27 cellular contexts compared by ENCODE assay signal in the genomic region with DNA sequence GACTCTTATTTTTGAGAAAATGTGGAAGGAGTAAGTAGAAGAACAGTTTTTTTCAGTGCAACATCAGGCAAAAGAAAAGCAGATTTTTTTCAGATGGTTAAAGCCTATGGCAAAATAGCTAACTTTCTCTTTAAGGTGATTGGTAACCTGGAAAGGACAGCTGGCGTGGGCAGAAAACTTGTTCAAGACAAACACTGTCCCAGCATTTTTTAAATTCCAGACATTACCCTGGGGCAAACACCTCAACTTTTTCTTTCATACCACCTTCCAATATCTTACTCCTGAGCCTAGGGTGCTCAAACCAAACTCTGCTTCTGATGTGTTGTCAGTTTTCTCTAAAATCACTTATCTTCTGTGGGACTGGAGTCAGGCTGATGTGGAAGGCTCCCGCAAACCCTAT. TPM values are rescaled to one million over a fixed set of nuclear protein-coding genes. Genes with fewer than 3 reads are reported as not detected.
DNase-seq lines count a peak whose midpoint lies in the region; ATAC-seq, FAIRE-seq and TF ChIP-seq lines count a peak whose summit lies in the region.
"Had no signal": no experiment of that assay in that cellular context is flagged by ENCODE, and none has a peak within 500 bp of the region (broad histone marks: within the 10 kb centered on the region; RNA-seq: fewer than 3 reads in every experiment).

No MANE protein-coding gene starts in this region.

- H3K9me2 ChIP-seq in GM23338 (ENCODE audit: insufficient read depth), result no peaks in the 10 kb centered on the region
- H3K9me2 ChIP-seq in hepatocyte (replicated peaks; ENCODE audit: insufficient read depth), result no peaks in the 10 kb centered on the region
- H3K9me2 ChIP-seq: SK-N-SH had no signal

- H3K27me3 ChIP-seq in GM23338 (ENCODE audit: insufficient read depth) (no peaks in the 10 kb centered on the region), K562 (ENCODE audit: control insufficient read depth in 2 of 2, insufficient read depth in 2 of 2, low read length in 2 of 2) (no peaks in the 10 kb centered on the region), hepatocyte (no peaks in the 10 kb centered on the region), trophoblast cell (ENCODE audit: insufficient read depth, low read length) (no peaks in the 10 kb centered on the region)
- H3K27me3 ChIP-seq: uterus had no signal

- 39% methylated on average over 2 of the region's 2 CpGs for WGBS in K562 (ENCODE audit: insufficient coverage, low coverage, missing lambda C conversion rate)
- WGBS in hepatocyte (ENCODE audit: low lambda C conversion rate, missing lambda C conversion rate), result 57% methylated on average over 2 of the region's 2 CpGs
- WGBS in trophoblast cell (ENCODE audit: extremely low coverage, insufficient coverage, insufficient read length), result no CpG with 5 or more reads among the region's 2 CpGs

- BruUV-seq in K562 (replicated peaks; lab: Mats Ljungman, UMichigan), result no TSS peak

- H3K27me3 Mint-ChIP-seq in GM23338 (ENCODE audit: insufficient read depth, low read depth, poor library complexity), result no peaks in the 10 kb centered on the region
- H3K27me3 Mint-ChIP-seq: activated CD8-positive, alpha-beta T cell treated with anti-CD3 and anti-CD28 coated beads for 36 hours; central memory CD8-positive, alpha-beta T cell had no signal

- H3K18ac ChIP-seq in trophoblast cell (ENCODE audit: low read length), result no peak overlapping the region

- TF ChIP-seq POLR2A in K562 (conservative IDR thresholded peaks at IDR 0.05), result no peak

- no peak for FAIRE-seq in K562 (lab: Jason Lieb, UNC)
- FAIRE-seq: TTC549 had no signal

- H3K9me3 ChIP-seq in K562 (replicated peaks; ENCODE audit: control insufficient read depth, insufficient read depth, low read depth, low read length), result no peaks in the 10 kb centered on the region
- no peaks in the 10 kb centered on the region for H3K9me3 ChIP-seq in hepatocyte (ENCODE audit: low read depth)
- H3K9me3 ChIP-seq in trophoblast cell (ENCODE audit: insufficient read depth, low read depth, low read length), result no peaks in the 10 kb centered on the region
- H3K9me3 ChIP-seq: SK-N-SH, uterus had no signal

- H2AFZ ChIP-seq in GM23338 (no peak overlapping the region), K562 (ENCODE audit: low read depth, low read length) (peak overlapping the region; percentile 58), hepatocyte (no peak overlapping the region), trophoblast cell (ENCODE audit: insufficient read depth, low read length, poor library complexity) (no peak overlapping the region)

- no peaks in the 10 kb centered on the region for H3K36me3 Mint-ChIP-seq in GM23338 (ENCODE audit: low read depth)
- H3K36me3 Mint-ChIP-seq: activated naive CD8-positive, alpha-beta T cell treated with anti-CD3 and anti-CD28 coated beads for 36 hours had no signal

- no peaks in the 10 kb centered on the region for H3K9me1 ChIP-seq in K562 (ENCODE audit: control insufficient read depth, insufficient read depth, low read length)

- peak overlapping the region; percentile 0 for H4K8ac ChIP-seq in trophoblast cell (ENCODE audit: low read depth, low read length)

- H3K4me3 Mint-ChIP-seq in GM23338, result no peak overlapping the region
- H3K4me3 Mint-ChIP-seq: activated CD8-positive, alpha-beta T cell treated with anti-CD3 and anti-CD28 coated beads for 36 hours; activated naive CD8-positive, alpha-beta T cell treated with anti-CD3 and anti-CD28 coated beads for 36 hours; central memory CD8-positive, alpha-beta T cell; T-helper 1 cell treated with Interleukin-12 subunit alpha and Interleukin-12 subunit beta and Interleukin-4 antibody, amounts not matched to agents 30 μg/mL and 1 μg/mL, for 36 hours had no signal

- H3K9me3 Mint-ChIP-seq in GM23338, result peaks cover 6% of the 10 kb centered on the region; the same call in 1 of the 3 replicates
- H3K9me3 Mint-ChIP-seq: activated CD8-positive, alpha-beta T cell treated with anti-CD3 and anti-CD28 coated beads for 36 hours; activated naive CD8-positive, alpha-beta T cell treated with anti-CD3 and anti-CD28 coated beads for 36 hours; central memory CD8-positive, alpha-beta T cell; H9; T-helper 1 cell treated with Interleukin-12 subunit alpha and Interleukin-12 subunit beta and Interleukin-4 antibody, amounts not matched to agents 30 μg/mL and 1 μg/mL, for 36 hours had no signal

- H3K9ac ChIP-seq in K562 (ENCODE audit: insufficient read depth in 1 of 2, low read depth in 2 of 2, low read length in 2 of 2) (peak overlapping the region; percentile 68 to 73; a peak in 2 of 4 replicates), trophoblast cell (ENCODE audit: low read length) (no peak overlapping the region)
- H3K9ac ChIP-seq: SK-N-SH had no signal

- CTCF ChIA-PET in K562 (lab: Yijun Ruan, JAX; ENCODE audit: low intra/inter-chr PET ratio), result no interaction called here

- peak overlapping the region; percentile 20 for H3K14ac ChIP-seq in trophoblast cell (ENCODE audit: low read length)

- peaks cover 30% of the 10 kb centered on the region for H3K4me1 Mint-ChIP-seq in GM23338

- peaks cover 11% of the 10 kb centered on the region; the same call in 1 of the 2 replicates for H3F3A ChIP-seq in GM23338 (replicated peaks; ENCODE audit: low read depth)

- no peaks in the 10 kb centered on the region for H4K20me1 ChIP-seq in GM23338 (replicated peaks; ENCODE audit: insufficient read depth)
- H4K20me1 ChIP-seq in K562 (replicated peaks; ENCODE audit: control insufficient read depth, insufficient read depth, low read length), result no peaks in the 10 kb centered on the region; the same call in 1 of the 2 replicates
- H4K20me1 ChIP-seq in hepatocyte (ENCODE audit: insufficient read depth, poor library complexity, severe bottlenecking), result no peaks in the 10 kb centered on the region

- no peak overlapping the region for H3K4ac ChIP-seq in trophoblast cell (ENCODE audit: low read depth, low read length)

- no peak for TF ChIP-seq CTCF in GM23338 (conservative IDR thresholded peaks at IDR 0.05; ENCODE audit: low read depth in 2 of 2)
- no peak for TF ChIP-seq CTCF in K562 (IDR thresholded peaks at IDR 0.05 in 2 of 3, conservative IDR thresholded peaks at IDR 0.05 in 1 of 3; ENCODE audit: insufficient read depth in 2 of 3, low read depth in 1 of 3, low read length in 3 of 3)
- TF ChIP-seq CTCF in hepatocyte (IDR thresholded peaks at IDR 0.05; ENCODE audit: poor library complexity), result no peak
- no peak for TF ChIP-seq CTCF in foreskin fibroblast (IDR thresholded peaks at IDR 0.05; ENCODE audit: low read depth, low read length)

- no peak overlapping the region for H3K4me3 ChIP-seq in GM23338
- H3K4me3 ChIP-seq in K562, result no peak overlapping the region
- H3K4me3 ChIP-seq in hepatocyte, result no peak overlapping the region
- no peak overlapping the region for H3K4me3 ChIP-seq in trophoblast cell (ENCODE audit: low read depth, low read length)
- H3K4me3 ChIP-seq in foreskin fibroblast (ENCODE audit: low read depth in 1 of 2, low read length in 2 of 2), result no peak overlapping the region
- H3K4me3 ChIP-seq: uterus had no signal

- POLR2A ChIA-PET in K562 (lab: Yijun Ruan, JAX), result interaction anchor here (0.6 to 2.7 kb wide), 3 partner anchors 14 to 236 kb away, joined by 3 to 7 read pairs (median 3); no protein-coding TSS in a partner anchor

- in situ Hi-C loops in K562 (cut with MboI), result loop anchor here (5.0 kb wide), 1 partner anchor 180 kb away; no protein-coding TSS in a partner anchor

- peaks cover 23% of the 10 kb centered on the region for H3K79me1 ChIP-seq in trophoblast cell (ENCODE audit: low read length)

- no peak overlapping the region for H4K12ac ChIP-seq in trophoblast cell (ENCODE audit: low read depth, low read length)

- H3K27ac ChIP-seq in GM23338 (ENCODE audit: low read depth) (no peak overlapping the region), K562 (ENCODE audit: extremely low read depth, low read depth, low read length) (peak overlapping the region; percentile 85), hepatocyte (peak overlapping the region; percentile 24), trophoblast cell (ENCODE audit: low read depth, low read length) (peak overlapping the region; percentile 89)
- H3K27ac ChIP-seq: uterus had no signal

- H3K4me1 ChIP-seq in GM23338 (ENCODE audit: insufficient read depth) (peaks cover 27% of the 10 kb centered on the region), K562 (replicated peaks in 1 of 2; ENCODE audit: control insufficient read depth in 2 of 2, insufficient read depth in 2 of 2, low read length in 2 of 2) (peaks cover 26 to 54% of the 10 kb centered on the region in 2 experiments), hepatocyte (ENCODE audit: insufficient read depth) (peaks cover 23% of the 10 kb centered on the region), trophoblast cell (ENCODE audit: control insufficient read depth in 1 of 2, insufficient read depth in 2 of 2, low read length in 2 of 2) (peaks cover 9 to 20% of the 10 kb centered on the region in 2 experiments)
- H3K4me1 ChIP-seq: uterus had no signal

- no peak for TF ChIP-seq EP300 in K562 (IDR thresholded peaks at IDR 0.05; ENCODE audit: low read length)

- H3K4me2 ChIP-seq in GM23338 (no peak overlapping the region), K562 (ENCODE audit: insufficient read depth, low read length) (peak overlapping the region; percentile 95), hepatocyte (peak overlapping the region; percentile 50), trophoblast cell (ENCODE audit: low read length) (peak overlapping the region; percentile 22)
- H3K4me2 ChIP-seq: SK-N-SH had no signal

- H2BK12ac ChIP-seq in trophoblast cell (ENCODE audit: low read length), result no peak overlapping the region

- intact Hi-C loops in K562 (cut with micrococcal nuclease), result no loop called here

- peaks cover 15% of the 10 kb centered on the region for H3K79me2 ChIP-seq in GM23338 (replicated peaks; ENCODE audit: insufficient read depth)
- peaks cover 25% of the 10 kb centered on the region for H3K79me2 ChIP-seq in K562 (ENCODE audit: control insufficient read depth, insufficient read depth, low read length)
- peaks cover 15% of the 10 kb centered on the region for H3K79me2 ChIP-seq in hepatocyte
- peaks cover 14% of the 10 kb centered on the region for H3K79me2 ChIP-seq in trophoblast cell (ENCODE audit: control insufficient read depth, insufficient read depth, low read length, poor library complexity)

- ATAC-seq in GM23338 (no peak), K562 (no peak), GM21737 (IDR thresholded peaks at IDR 0.05; ENCODE audit: unreplicated experiment) (no peak), GM21367 (IDR thresholded peaks at IDR 0.05; ENCODE audit: unreplicated experiment) (no peak)
- ATAC-seq: activated CD8-positive, alpha-beta T cell treated with anti-CD3 and anti-CD28 coated beads for 36 hours had no signal

- DNase-seq in GM23338 (ENCODE audit: low spot score), result peak; percentile 31
- peak in 1 of 4 experiments; percentile 34 for DNase-seq in K562 (ENCODE audit: extremely low read depth in 1 of 4, low spot score in 3 of 4)
- DNase-seq in hepatocyte (ENCODE audit: low spot score), result no peak
- peak; percentile 30 to 76 for DNase-seq in trophoblast cell
- no peak for DNase-seq in foreskin fibroblast
- no peak for DNase-seq in hepatic stellate cell (ENCODE audit: low spot score)
- DNase-seq: activated CD4-positive, CD25-positive, alpha-beta regulatory T cell treated with anti-CD3 and anti-CD28 coated beads, Interleukin-2, amount 50 U/mL, for 72 hours; activated CD8-positive, alpha-beta T cell treated with anti-CD3 and anti-CD28 coated beads for 36 hours; activated naive CD8-positive, alpha-beta T cell treated with anti-CD3 and anti-CD28 coated beads for 36 hours; activated T-cell treated with anti-CD3 and anti-CD28 coated beads for 4 hours; aorta; DMS 273 treated with DMSO at 0.1 percent for 48 hours; glutamatergic neuron; H9; KBM-7; NCI-H1417; NCI-H2081 treated with DMSO at 0.1 percent for 48 hours; NCI-H345; RPMI8226; SK-N-SH; stimulated activated naive CD4-positive, alpha-beta T cell; uterus had no signal

- peak overlapping the region; percentile 75 for H4K91ac ChIP-seq in trophoblast cell (ENCODE audit: low read depth, low read length)

- H2BK5ac ChIP-seq in trophoblast cell (ENCODE audit: low read depth, low read length, poor library complexity), result peak overlapping the region; percentile 23

- H2BK120ac ChIP-seq in trophoblast cell (ENCODE audit: insufficient read depth, low read length, poor library complexity), result peak overlapping the region; percentile 56

- H2AK5ac ChIP-seq in trophoblast cell (ENCODE audit: low read length), result no peak overlapping the region

- H3K27ac Mint-ChIP-seq in GM23338, result no peak overlapping the region
- H3K27ac Mint-ChIP-seq: activated CD8-positive, alpha-beta T cell treated with anti-CD3 and anti-CD28 coated beads for 36 hours; activated naive CD8-positive, alpha-beta T cell treated with anti-CD3 and anti-CD28 coated beads for 36 hours; H9; T-helper 1 cell treated with Interleukin-12 subunit alpha and Interleukin-12 subunit beta and Interleukin-4 antibody, amounts not matched to agents 30 μg/mL and 1 μg/mL, for 36 hours had no signal

- H3K23ac ChIP-seq in trophoblast cell (ENCODE audit: low read length), result no peak overlapping the region

- no peaks in the 10 kb centered on the region for H3K36me3 ChIP-seq in GM23338 (ENCODE audit: insufficient read depth)
- H3K36me3 ChIP-seq in K562 (ENCODE audit: control insufficient read depth, insufficient read depth, low read length), result peaks cover 30% of the 10 kb centered on the region
- no peaks in the 10 kb centered on the region for H3K36me3 ChIP-seq in hepatocyte (replicated peaks; ENCODE audit: insufficient read depth, low read depth)
- peaks cover 3 to 5% of the 10 kb centered on the region in 2 experiments for H3K36me3 ChIP-seq in trophoblast cell (ENCODE audit: control insufficient read depth in 1 of 2, insufficient read depth in 2 of 2, low read length in 2 of 2)
- H3K36me3 ChIP-seq: uterus had no signal

- TF ChIP-seq RAD21 in K562 (CRISPR knock-in tag; conservative IDR thresholded peaks at IDR 0.05 in 1 of 2, IDR thresholded peaks at IDR 0.05 in 1 of 2), result no peak

RNA-seq across cellular contexts. Expression of gene LEPR, which starts 2.7 kb away (rescaled TPM):
- total RNA-seq in GM23338 (2014; rRNA removed; shearing (Covaris generic)), result 3.8 and 4.7 TPM in 2 replicates
- polyA plus RNA-seq in GM23338 (2016; fragmentation: Nextera tagmentation; extraction: Ambion mirVana) (1.5 and 2.1 TPM in 2 replicates), K562 (2011; rRNA removed) (83.7 and 111 TPM in 2 replicates), K562 (2014; fragmentation: Illumina TruSeq; extraction: Trizol) (37.3 and 45.2 TPM in 2 replicates), K562 (2014; fragmentation: Nextera tagmentation; extraction: Ambion mirVana) (10 to 100 TPM; 12.2 to 18.1 TPM), K562 (2014; rRNA removed) (19.9 and 26.1 TPM in 2 replicates), hepatocyte (1.3 and 4.1 TPM in 2 replicates)
- 58.9 and 119 TPM in 2 replicates for total RNA-seq in K562 (2011; cell fraction: chromatin; rRNA removed; ENCODE audit: low replicate concordance)
- total RNA-seq in K562 (2011; cell fraction: nucleolus; rRNA removed), result 43.9 and 53.4 TPM in 2 replicates
- total RNA-seq in K562 (2011; cell fraction: nucleoplasm; rRNA removed), result 92.8 and 105 TPM in 2 replicates
- total RNA-seq in K562 (2014; rRNA removed) (26.0 and 26.5 TPM in 2 replicates), K562 (2014; rRNA removed; fragmentation: Illumina TruSeq; extraction: Trizol) (55.0 and 58.4 TPM in 2 replicates), K562 (2015; rRNA removed; fragmentation: Illumina TruSeq; extraction: Trizol) (51.5 and 56.8 TPM in 2 replicates), K562 (2021) (43.1 and 43.6 TPM in 2 replicates), hepatocyte (6.1 and 6.4 TPM in 2 replicates)
- polyA plus RNA-seq in K562 (2011; cell fraction: cytosol; rRNA removed), result 30.7 and 48.6 TPM in 2 replicates
- polyA plus RNA-seq in K562 (2011; cell fraction: nucleus; rRNA removed), result 25.8 and 36.4 TPM in 2 replicates
- polyA plus RNA-seq in K562 (2012), result 22.2 and 31.8 TPM in 2 replicates
- 197 and 201 TPM in 2 replicates for polyA minus RNA-seq in K562 (2011; rRNA and poly(A)+ RNA removed)
- polyA minus RNA-seq in K562 (2011; cell fraction: cytosol; rRNA and poly(A)+ RNA removed), result 51.6 and 74.5 TPM in 2 replicates
- polyA minus RNA-seq in K562 (2011; cell fraction: nucleus; rRNA and poly(A)+ RNA removed), result 25.3 and 51.1 TPM in 2 replicates
- polyA plus RNA-seq in trophoblast cell (2013), result 5.0 and 5.1 TPM in 2 replicates

RNA-seq across cellular contexts. Expression of gene LEPROT, which starts 2.7 kb away (rescaled TPM):
- 22.9 and 26.7 TPM in 2 replicates for total RNA-seq in GM23338 (2014; rRNA removed; shearing (Covaris generic))
- 19.3 and 24.9 TPM in 2 replicates for polyA plus RNA-seq in GM23338 (2016; fragmentation: Nextera tagmentation; extraction: Ambion mirVana)
- 47.7 and 171 TPM in 2 replicates for total RNA-seq in K562 (2011; cell fraction: chromatin; rRNA removed; ENCODE audit: low replicate concordance)
- 33.7 and 49.6 TPM in 2 replicates for total RNA-seq in K562 (2011; cell fraction: nucleolus; rRNA removed)
- 135 and 209 TPM in 2 replicates for total RNA-seq in K562 (2011; cell fraction: nucleoplasm; rRNA removed)
- total RNA-seq in K562 (2014; rRNA removed), result 28.1 and 34.8 TPM in 2 replicates
- 45.8 and 52.8 TPM in 2 replicates for total RNA-seq in K562 (2014; rRNA removed; fragmentation: Illumina TruSeq; extraction: Trizol)
- 40.6 and 46.3 TPM in 2 replicates for total RNA-seq in K562 (2015; rRNA removed; fragmentation: Illumina TruSeq; extraction: Trizol)
- total RNA-seq in K562 (2021), result 38.2 and 42.9 TPM in 2 replicates
- polyA plus RNA-seq in K562 (2011; rRNA removed), result 84.0 and 97.5 TPM in 2 replicates
- 33.1 and 88.6 TPM in 2 replicates for polyA plus RNA-seq in K562 (2011; cell fraction: cytosol; rRNA removed)
- polyA plus RNA-seq in K562 (2011; cell fraction: nucleus; rRNA removed), result 88.8 and 104 TPM in 2 replicates
- polyA plus RNA-seq in K562 (2012), result 40.2 and 59.7 TPM in 2 replicates
- 44.0 and 47.4 TPM in 2 replicates for polyA plus RNA-seq in K562 (2014; fragmentation: Illumina TruSeq; extraction: Trizol)
- polyA plus RNA-seq in K562 (2014; fragmentation: Nextera tagmentation; extraction: Ambion mirVana), result 10 to 100 TPM; 30.7 to 38.5 TPM
- polyA plus RNA-seq in K562 (2014; rRNA removed), result 53.4 and 54.9 TPM in 2 replicates
- polyA minus RNA-seq in K562 (2011; rRNA and poly(A)+ RNA removed), result 65.3 and 66.8 TPM in 2 replicates
- 24.1 and 26.4 TPM in 2 replicates for polyA minus RNA-seq in K562 (2011; cell fraction: cytosol; rRNA and poly(A)+ RNA removed)
- polyA minus RNA-seq in K562 (2011; cell fraction: nucleus; rRNA and poly(A)+ RNA removed), result 68.3 and 104 TPM in 2 replicates
- 91.6 and 97.0 TPM in 2 replicates for total RNA-seq in hepatocyte
- polyA plus RNA-seq in hepatocyte, result 77.5 and 89.9 TPM in 2 replicates
- 59.3 and 62.1 TPM in 2 replicates for polyA plus RNA-seq in trophoblast cell (2013)

Comparison
In these comparisons a context has a peak if more than half of its experiments do, and no peak if none do; other contexts are left out.
1. DNase-seq: peak in GM23338 (single experiment) and trophoblast cell (2 of 2); none in hepatocyte (single experiment), foreskin fibroblast (0 of 2) and hepatic stellate cell (single experiment).